ENCODE assay signal across 1 cellular context in genomic region chr22:37302617-37303555, GRCh38.
TF ChIP-seq lines count a peak whose summit lies in the region.

No MANE protein-coding gene starts in this region.

TF ChIP-seq in K562, 482 proteins besides CTCF, POLR2A, EP300 and RAD21 (continued from another document):
- TF ChIP-seq DACH1 (IDR thresholded peaks at IDR 0.05; ENCODE audit: partially characterized antibody) (no peak), ESRRA (IDR thresholded peaks at IDR 0.05; ENCODE audit: borderline replicate concordance, low read depth) (0 out of 2 replicates have a peak, but pooled peaks have one; percentile 9)
